In the genomic region with DNA sequence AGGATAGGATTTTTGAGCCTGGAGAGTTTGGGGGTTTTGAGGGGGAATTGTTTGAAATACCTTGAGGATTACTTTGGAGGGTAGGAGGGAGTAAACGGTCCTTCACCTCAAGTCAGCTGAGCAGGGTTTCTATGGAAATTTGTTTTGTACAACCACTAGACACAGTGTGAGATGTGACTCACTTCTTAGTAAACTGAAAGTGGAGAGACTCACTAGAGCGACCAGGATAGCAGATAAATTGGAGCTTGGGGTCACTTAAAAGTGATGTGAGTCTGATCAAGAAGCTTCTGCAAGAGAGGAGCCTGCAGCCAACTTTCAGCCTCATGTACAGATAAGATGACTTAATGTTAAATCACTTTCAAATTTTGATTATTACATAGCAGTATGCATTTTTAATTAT, we compare ENCODE assay signal across 19 cellular contexts.
DNase-seq lines count a peak whose midpoint lies in the region; ATAC-seq and TF ChIP-seq lines count a peak whose summit lies in the region.
"Had no signal": no experiment of that assay in that cellular context is flagged by ENCODE, and none has a peak within 500 bp of the region (broad histone marks: within the 10 kb centered on the region; RNA-seq: fewer than 3 reads in every experiment).

No MANE protein-coding gene starts in this region.

- intact Hi-C loops in lower leg skin (cut with DNase I; ENCODE audit: low total_unique reads), result no loop called here

- H3K4me3 ChIP-seq in MG63 (no peak overlapping the region), lower leg skin (ENCODE audit: low read depth, poor library complexity, severe bottlenecking) (no peak overlapping the region)
- H3K4me3 ChIP-seq: sigmoid colon, uterus had no signal

- H3K27me3 ChIP-seq in MG63, result no peaks in the 10 kb centered on the region
- H3K27me3 ChIP-seq: sigmoid colon, uterus had no signal

- peak; percentile 20 for DNase-seq in ACHN
- peak; percentile 7 for DNase-seq in MG63
- DNase-seq in astrocyte of the hippocampus (ENCODE audit: low read depth, low spot score), result peak; percentile 42
- DNase-seq in kidney glomerular epithelial cell (lab: John Stamatoyannopoulos, UW), result peak; percentile 2
- DNase-seq in OCI-M2 (lab: John Stamatoyannopoulos, UW; ENCODE audit: unreplicated experiment), result no peak
- DNase-seq in DMS 273 (lab: John Stamatoyannopoulos, UW; ENCODE audit: unreplicated experiment), result no peak
- no peak for DNase-seq in lower leg skin (ENCODE audit: low spot score in 2 of 2)
- DNase-seq: activated CD4-positive, alpha-beta memory T cell treated with anti-CD3 and anti-CD28 coated beads for 36 hours; activated T-cell treated with anti-CD3 and anti-CD28 coated beads, Interleukin-2, amount 50 U/mL, for 48 hours; CD8-positive, alpha-beta memory T cell; central memory CD4-positive, alpha-beta T cell; effector memory CD4-positive, alpha-beta T cell; EL; H9; left cardiac atrium; NCI-H510A; sigmoid colon; uterus had no signal

- WGBS in lower leg skin, 2 donors, result 83 to 85% methylated on average over 2 of the region's 2 CpGs

- H3K36me3 ChIP-seq in MG63, result no peaks in the 10 kb centered on the region
- H3K36me3 ChIP-seq: sigmoid colon, uterus had no signal

- no peak for TF ChIP-seq CTCF in lower leg skin (IDR thresholded peaks at IDR 0.05)

- no peak for TF ChIP-seq POLR2A in lower leg skin (IDR thresholded peaks at IDR 0.05)

- in situ Hi-C loops in ACHN (cut with HindIII; ENCODE audit: low pct_ligation_motif_present, low pct_unique_long_range_greater_than_20kb, low sequenced_read_pairs), result no loop called here

- H3K9me3 ChIP-seq in MG63, result no peaks in the 10 kb centered on the region
- H3K9me3 ChIP-seq: sigmoid colon had no signal

- no peak for ATAC-seq in HG03457 (IDR thresholded peaks at IDR 0.05; ENCODE audit: unreplicated experiment)
- ATAC-seq: left cardiac atrium had no signal

Comparison
In these comparisons a context has a peak if more than half of its experiments do, and no peak if none do; other contexts are left out.
1. DNase-seq: peak in ACHN (single experiment), MG63 (single experiment), astrocyte of the hippocampus (single experiment) and kidney glomerular epithelial cell (single experiment); none in OCI-M2 (single experiment), DMS 273 (single experiment) and lower leg skin (0 of 2).